ENCODE assay signal across 2 cellular contexts in the genomic region with DNA sequence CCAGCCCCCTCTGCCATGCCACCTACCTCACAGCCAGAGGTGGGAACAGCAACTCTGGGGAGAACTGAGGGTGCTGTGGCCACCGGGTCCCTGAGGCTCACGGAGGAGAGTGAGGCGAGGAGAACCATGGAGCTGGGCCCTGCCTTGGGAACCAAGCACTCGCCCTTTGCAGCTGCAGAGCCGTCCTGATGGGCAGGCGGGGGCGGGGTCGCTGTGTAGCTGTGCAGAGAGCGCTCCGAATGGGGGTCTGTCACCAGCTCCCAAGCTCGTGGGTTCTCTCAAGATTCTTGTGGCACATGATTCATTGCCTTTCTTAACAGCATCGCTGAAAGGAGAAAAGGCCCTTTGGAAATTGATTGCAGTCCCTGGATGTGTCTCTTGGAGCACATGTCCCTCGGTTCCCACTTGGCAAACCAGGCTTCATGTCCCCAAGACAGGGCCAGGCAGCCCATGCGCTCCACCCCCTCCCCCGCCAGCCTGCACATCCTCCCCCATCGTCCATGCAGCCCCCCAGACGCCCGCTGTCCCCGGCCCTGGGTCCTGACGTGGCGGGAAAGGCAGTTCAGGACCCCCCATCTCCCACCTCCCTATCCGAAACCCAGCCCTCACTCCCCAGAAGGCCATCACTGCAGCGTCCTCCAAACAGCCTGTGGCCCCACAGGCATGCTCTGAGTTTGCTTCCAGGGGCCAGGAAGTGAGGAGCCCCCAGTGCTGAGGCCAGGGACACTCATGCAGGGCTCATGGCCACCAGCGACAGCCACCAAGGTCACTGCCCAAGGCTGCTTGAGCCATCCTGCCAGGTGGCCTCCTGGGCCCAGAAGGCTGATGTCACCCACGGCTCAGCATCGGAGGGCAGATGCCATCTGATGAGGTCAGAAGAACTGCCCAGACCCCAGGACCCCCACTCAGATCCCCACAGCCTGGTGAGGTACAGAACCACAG.
TF ChIP-seq lines count a peak whose summit lies in the region.

No MANE protein-coding gene starts in this region.

TF ChIP-seq in HCT116, 20 proteins besides CTCF, POLR2A, EP300 and RAD21 (continued from another document):
- TF ChIP-seq ELF1 (IDR thresholded peaks at IDR 0.05; ENCODE audit: borderline replicate concordance, low read depth) (no peak), EGR1 (IDR thresholded peaks at IDR 0.05; ENCODE audit: low read depth) (no peak), MAX (IDR thresholded peaks at IDR 0.05) (no peak), ZNF274 (IDR thresholded peaks at IDR 0.05; ENCODE audit: low read depth, low read length) (no peak), ZFX (IDR thresholded peaks at IDR 0.05) (no peak), ZBTB33 (IDR thresholded peaks at IDR 0.05; ENCODE audit: extremely low read depth, insufficient replicate concordance, low read length) (no peak), JUND (IDR thresholded peaks at IDR 0.05) (no peak), YY1 (IDR thresholded peaks at IDR 0.05; ENCODE audit: extremely low read depth, insufficient replicate concordance, low read depth, low read length) (no peak), POLR2AphosphoS5 (IDR thresholded peaks at IDR 0.05; ENCODE audit: low read depth, low read length) (no peak)
TF ChIP-seq in HCT116: peak in this region for 0.

TF ChIP-seq in K562, 482 proteins besides CTCF, POLR2A, EP300 and RAD21 (continued from another document):
- TF ChIP-seq PCBP1 (IDR thresholded peaks at IDR 0.05; ENCODE audit: low read depth, low read length, poor library complexity, severe bottlenecking), result peak; percentile 9
